In the genomic region with DNA sequence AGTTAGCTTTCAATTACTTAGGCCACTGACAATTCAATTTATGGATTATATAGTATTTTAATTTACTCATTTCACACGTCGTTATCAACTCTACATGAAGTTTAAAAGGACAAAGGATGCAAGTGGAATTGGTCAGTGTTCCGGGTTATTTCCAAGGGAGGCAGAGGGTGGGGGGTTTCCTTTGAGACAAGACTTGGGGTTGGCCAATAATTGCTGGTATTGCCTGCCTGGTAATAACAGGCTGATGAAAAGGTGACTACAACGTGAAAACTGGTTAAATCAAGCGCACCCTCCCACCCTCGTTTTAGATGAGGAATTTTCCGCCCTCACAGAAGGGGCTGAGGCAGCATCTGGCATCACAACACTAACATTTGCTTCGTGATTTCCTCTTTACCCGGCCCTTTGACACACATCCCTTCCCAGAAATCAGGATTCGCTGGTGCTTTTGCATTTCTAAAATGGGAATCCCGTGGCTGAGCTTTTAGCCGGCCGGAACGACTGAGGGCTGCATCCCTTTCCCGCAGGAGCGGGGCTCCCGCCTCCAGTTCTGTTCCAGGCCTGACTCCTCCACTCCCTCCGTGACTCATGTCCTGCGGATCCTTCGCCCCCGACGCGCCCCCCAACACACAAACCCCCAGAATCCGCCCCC, we compare ENCODE assay signal across 8 cellular contexts. TPM values are rescaled to one million over a fixed set of nuclear protein-coding genes. Genes with fewer than 3 reads are reported as not detected.
A peak's percentile ranks its signal among the peaks of the same experiment; 100 is the strongest.
DNase-seq lines count a peak whose midpoint lies in the region; ATAC-seq and TF ChIP-seq lines count a peak whose summit lies in the region.

No MANE protein-coding gene starts in this region.

- intact Hi-C loops in activated T-helper 1 cell treated with anti-CD3 and anti-CD28 coated beads, Interleukin-12 subunit alpha, Interleukin-12 subunit beta, Interleukin-2, Interleukin-4 antibody, amounts not matched to agents 30 ng/mL and 10 ng/mL and 1 ng/mL, durations not matched to agents 14 hours and 24 hours and 36 hours (cut with micrococcal nuclease) = loop anchor here (1.0 to 10.0 kb wide), 4 partner anchors 14 to 574 kb away; partner anchors contain the start of gene SRSF3

- TF ChIP-seq CTCF in foreskin fibroblast (IDR thresholded peaks at IDR 0.05; ENCODE audit: low read depth, low read length) (no peak), GM20000 (IDR thresholded peaks at IDR 0.05; ENCODE audit: extremely low read depth, missing control alignments) (no peak)

- H3K4me3 Mint-ChIP-seq in activated T-helper 1 cell treated with anti-CD3 and anti-CD28 coated beads, Interleukin-12 subunit alpha, Interleukin-12 subunit beta, Interleukin-2, Interleukin-4 antibody, amounts not matched to agents 30 ng/mL and 10 ng/mL and 1 ng/mL, durations not matched to agents 14 hours and 24 hours and 36 hours = peak overlapping the region; percentile 93

- H3K4me3 ChIP-seq in foreskin fibroblast (ENCODE audit: low read depth in 1 of 2, low read length in 2 of 2) = peak overlapping the region; percentile 49 to 74

- ATAC-seq in GM18858 (IDR thresholded peaks at IDR 0.05; ENCODE audit: unreplicated experiment) = no peak

- H3K9me3 Mint-ChIP-seq in activated T-helper 1 cell treated with anti-CD3 and anti-CD28 coated beads, Interleukin-12 subunit alpha, Interleukin-12 subunit beta, Interleukin-2, Interleukin-4 antibody, amounts not matched to agents 30 ng/mL and 10 ng/mL and 1 ng/mL, durations not matched to agents 14 hours and 24 hours and 36 hours = no peaks in the 10 kb centered on the region

- H3K36me3 Mint-ChIP-seq in activated T-helper 1 cell treated with anti-CD3 and anti-CD28 coated beads, Interleukin-12 subunit alpha, Interleukin-12 subunit beta, Interleukin-2, Interleukin-4 antibody, amounts not matched to agents 30 ng/mL and 10 ng/mL and 1 ng/mL, durations not matched to agents 14 hours and 24 hours and 36 hours (ENCODE audit: low read depth) = peaks cover 29% of the 10 kb centered on the region

- H3K27ac Mint-ChIP-seq in activated T-helper 1 cell treated with anti-CD3 and anti-CD28 coated beads, Interleukin-12 subunit alpha, Interleukin-12 subunit beta, Interleukin-2, Interleukin-4 antibody, amounts not matched to agents 30 ng/mL and 10 ng/mL and 1 ng/mL, durations not matched to agents 14 hours and 24 hours and 36 hours = peak overlapping the region; percentile 98

- peaks cover 2% of the 10 kb centered on the region for H3K27me3 Mint-ChIP-seq in activated T-helper 1 cell treated with anti-CD3 and anti-CD28 coated beads, Interleukin-12 subunit alpha, Interleukin-12 subunit beta, Interleukin-2, Interleukin-4 antibody, amounts not matched to agents 30 ng/mL and 10 ng/mL and 1 ng/mL, durations not matched to agents 14 hours and 24 hours and 36 hours (ENCODE audit: insufficient read depth)

- DNase-seq in GM04503 (ENCODE audit: low read depth) (peak; percentile 16), NCI-H1092 treated with DMSO at 0.1 percent for 48 hours (lab: John Stamatoyannopoulos, UW) (peak; percentile 71), foreskin fibroblast (peak; percentile 71 to 86), occipital lobe (lab: John Stamatoyannopoulos, UW) (peak; percentile 78), NCI-H1436 treated with DMSO at 0.1 percent for 48 hours (lab: John Stamatoyannopoulos, UW) (no peak), GM20000 (ENCODE audit: low spot score) (no peak)
- no peak for DNase-seq in activated T-helper 1 cell treated with anti-CD3 and anti-CD28 coated beads, Interleukin-12 subunit alpha, Interleukin-12 subunit beta, Interleukin-2, Interleukin-4 antibody, amounts not matched to agents 30 ng/mL and 10 ng/mL and 1 ng/mL, durations not matched to agents 14 hours and 24 hours and 36 hours (ENCODE audit: low spot score)

- peaks cover 35% of the 10 kb centered on the region for H3K4me1 Mint-ChIP-seq in activated T-helper 1 cell treated with anti-CD3 and anti-CD28 coated beads, Interleukin-12 subunit alpha, Interleukin-12 subunit beta, Interleukin-2, Interleukin-4 antibody, amounts not matched to agents 30 ng/mL and 10 ng/mL and 1 ng/mL, durations not matched to agents 14 hours and 24 hours and 36 hours (ENCODE audit: low read depth)

RNA-seq across cellular contexts. Expression of gene PIM1, which starts 1.0 kb away (rescaled TPM):
- 182 and 192 TPM in 2 replicates for total RNA-seq in activated T-helper 1 cell treated with anti-CD3 and anti-CD28 coated beads, Interleukin-12 subunit alpha, Interleukin-12 subunit beta, Interleukin-2, Interleukin-4 antibody, amounts not matched to agents 30 ng/mL and 10 ng/mL and 1 ng/mL, durations not matched to agents 14 hours and 24 hours and 36 hours
- 22.8 TPM for total RNA-seq in occipital lobe

Comparison
In these comparisons a context has a peak if more than half of its experiments do, and no peak if none do; other contexts are left out.
1. DNase-seq: peak in GM04503 (single experiment), NCI-H1092 treated with DMSO at 0.1 percent for 48 hours (single experiment), foreskin fibroblast (2 of 2) and occipital lobe (single experiment); none in activated T-helper 1 cell treated with anti-CD3 and anti-CD28 coated beads, Interleukin-12 subunit alpha, Interleukin-12 subunit beta, Interleukin-2, Interleukin-4 antibody, amounts not matched to agents 30 ng/mL and 10 ng/mL and 1 ng/mL, durations not matched to agents 14 hours and 24 hours and 36 hours (single experiment), NCI-H1436 treated with DMSO at 0.1 percent for 48 hours (single experiment) and GM20000 (single experiment).